ENCODE assay signal across 23 cellular contexts in the genomic region with DNA sequence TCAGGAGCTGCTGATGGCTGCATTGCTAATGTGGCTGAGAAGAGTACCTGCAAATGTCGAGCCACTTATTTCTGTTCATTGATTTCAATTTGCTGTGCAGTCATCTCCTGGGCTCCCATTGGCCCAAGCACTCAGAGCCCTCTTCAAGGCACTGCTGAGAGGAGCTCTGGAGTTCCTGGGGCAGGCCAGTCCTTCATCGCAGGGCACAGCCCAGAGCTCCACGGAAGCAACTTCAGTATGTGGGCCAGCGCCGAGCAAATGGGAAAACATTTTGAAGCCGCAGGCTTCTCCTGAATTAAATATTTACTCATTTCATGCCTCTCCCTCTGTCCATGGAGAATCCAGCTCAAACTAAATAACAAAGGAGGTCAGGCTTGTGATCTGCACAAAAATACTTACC.
"Had no signal": no experiment of that assay in that cellular context is flagged by ENCODE, and none has a peak within 500 bp of the region (broad histone marks: within the 10 kb centered on the region; RNA-seq: fewer than 3 reads in every experiment).

No MANE protein-coding gene starts in this region.

- H3K27me3 ChIP-seq: colonic mucosa, esophagus squamous epithelium, gastroesophageal sphincter, pancreas, spleen, testis, tibial nerve had no signal

- H3K4me3 ChIP-seq: colonic mucosa, esophagus squamous epithelium, gastroesophageal sphincter, lung, pancreas, prostate gland, spleen, testis, tibial nerve had no signal

- H3K4me1 ChIP-seq: colonic mucosa, gastroesophageal sphincter, pancreas, prostate gland, spleen, testis, tibial nerve had no signal

- H3K9me3 ChIP-seq: colonic mucosa, esophagus squamous epithelium, gastroesophageal sphincter, pancreas, prostate gland, spleen, testis, tibial nerve had no signal

- H3K27ac ChIP-seq: colonic mucosa, esophagus squamous epithelium, pancreas, prostate gland, spleen, testis, tibial nerve had no signal

- ATAC-seq: gastroesophageal sphincter; left ventricle myocardium superior; pancreas; sciatic nerve; stimulated activated memory B cell treated with anti-CD40 and anti-IgM and Interleukin-4, amounts not matched to agents 10 μg/mL and 1 μg/mL and 100 μg/mL, for 72 hours had no signal

- H3K36me3 ChIP-seq: colonic mucosa, esophagus squamous epithelium, gastroesophageal sphincter, pancreas, prostate gland, spleen, tibial nerve had no signal

- DNase-seq: colonic mucosa; dermis blood vessel endothelial cell; esophagus squamous epithelium; foreskin fibroblast; glutamatergic neuron; islet precursor cell; left ventricle myocardium superior; mesendoderm; naive B cell; occipital lobe; pancreas; retina; spleen; stimulated activated CD4-positive, alpha-beta T cell treated with anti-CD3 and anti-CD28 coated beads, Interleukin-15, amount 100 ng/mL, for 24 hours; stimulated activated CD4-positive, alpha-beta T cell treated with anti-CD3 and anti-CD28 coated beads, Interleukin-1b, Interleukin-23, amount 100 ng/mL, for 48 hours; stimulated activated CD4-positive, alpha-beta T cell treated with anti-CD3 and anti-CD28 coated beads, Interleukin-4, amount 100 ng/mL, for 24 hours; testis had no signal
